In genomic region chr14:23831591-23831990, GRCh38 we compare ENCODE assay signal across 16 cellular contexts.
A peak's percentile ranks its signal among the peaks of the same experiment; 100 is the strongest.
DNase-seq lines count a peak whose midpoint lies in the region; ATAC-seq, FAIRE-seq and TF ChIP-seq lines count a peak whose summit lies in the region.
"Had no signal": no experiment of that assay in that cellular context is flagged by ENCODE, and none has a peak within 500 bp of the region (broad histone marks: within the 10 kb centered on the region; RNA-seq: fewer than 3 reads in every experiment).

No MANE protein-coding gene starts in this region.

- FAIRE-seq in HepG2 (lab: Jason Lieb, UNC) (no peak), RCC 7860 (lab: Jason Lieb, UNC) (no peak)

- H3K36me3 ChIP-seq in right lobe of liver (no peaks in the 10 kb centered on the region), HepG2 (replicated peaks in 1 of 2; ENCODE audit: control insufficient read depth in 1 of 2, insufficient read depth in 2 of 2, low read length in 2 of 2) (no peaks in the 10 kb centered on the region)
- H3K36me3 ChIP-seq: HAP-1, neutrophil, vagina had no signal

- 37% methylated on average over 2 of the region's 3 CpGs for WGBS in right lobe of liver (ENCODE audit: insufficient coverage, low coverage, low lambda C conversion rate, missing lambda C conversion rate)
- WGBS in HepG2 (ENCODE audit: low lambda C conversion rate) = 30% methylated on average over 3 of the region's 3 CpGs

- TF ChIP-seq EP300 in HepG2 (IDR thresholded peaks at IDR 0.05; ENCODE audit: low read depth in 2 of 2, low read length in 2 of 2) (no peak), HepG2 (CRISPR knock-in tag; IDR thresholded peaks at IDR 0.05; ENCODE audit: borderline replicate concordance) (no peak)

- H3K27ac ChIP-seq in right lobe of liver (no peak overlapping the region), HepG2 (ENCODE audit: extremely low read length, insufficient read depth, low read length) (no peak overlapping the region)
- H3K27ac ChIP-seq: neutrophil, vagina, VCaP had no signal

- no peak overlapping the region for H3K4me3 ChIP-seq in right lobe of liver
- no peak overlapping the region for H3K4me3 ChIP-seq in HepG2 (replicated peaks in 1 of 3; ENCODE audit: insufficient read depth in 1 of 3, low read depth in 2 of 3, low read length in 3 of 3)
- no peak overlapping the region for H3K4me3 ChIP-seq in choroid plexus epithelial cell (ENCODE audit: low read depth, low read length)
- H3K4me3 ChIP-seq: HAP-1, vagina had no signal

- H2AFZ ChIP-seq in HepG2 (ENCODE audit: low read length) = no peak overlapping the region

- no peaks in the 10 kb centered on the region for H3K27me3 ChIP-seq in right lobe of liver
- H3K27me3 ChIP-seq in HepG2 (ENCODE audit: control insufficient read depth in 1 of 2, insufficient read depth in 2 of 2, low read length in 2 of 2) = peaks cover 0 to 19% of the 10 kb centered on the region in 2 experiments; a peak in 1 of 5 replicates
- H3K27me3 ChIP-seq: neutrophil, vagina had no signal

- ATAC-seq in right lobe of liver (peak in 3 of 4 donors; percentile 35 to 46 (median 36)), HepG2 (no peak), HG02970 (IDR thresholded peaks at IDR 0.05; ENCODE audit: low FRiP score, unreplicated experiment) (no peak), GM19023 (IDR thresholded peaks at IDR 0.05; ENCODE audit: unreplicated experiment) (no peak)

- H3K9me3 ChIP-seq in right lobe of liver = no peaks in the 10 kb centered on the region
- H3K9me3 ChIP-seq in HepG2 (ENCODE audit: low read length) = no peaks in the 10 kb centered on the region
- H3K9me3 ChIP-seq: HAP-1, neutrophil, vagina had no signal

- no peak for DNase-seq in right lobe of liver
- no peak for DNase-seq in HepG2 (ENCODE audit: low spot score)
- peak; percentile 5 for DNase-seq in RCC 7860 (ENCODE audit: low spot score)
- peak; percentile 3 for DNase-seq in choroid plexus epithelial cell (ENCODE audit: low read depth)
- no peak for DNase-seq in iPS-NIHi11 (ENCODE audit: low spot score)
- DNase-seq in posterior vena cava (ENCODE audit: low spot score) = no peak
- DNase-seq: foreskin melanocyte, Karpas-422, NCI-H2081, SHP77 treated with DMSO at 0.1 percent for 48 hours had no signal

- no peak overlapping the region for H3K4me2 ChIP-seq in HepG2 (ENCODE audit: low read depth, low read length)

- no peak for TF ChIP-seq RAD21 in HepG2 (CRISPR knock-in tag; IDR thresholded peaks at IDR 0.05)

- intact Hi-C loops in right lobe of liver (cut with DNase I) = no loop called here
- intact Hi-C loops in HepG2 (cut with micrococcal nuclease; ENCODE audit: unreplicated experiment) = no loop called here
- intact Hi-C loops in posterior vena cava (cut with DNase I) = no loop called here

- in situ Hi-C loops in HepG2 (cut with HindIII; ENCODE audit: extremely low pct_ligation_motif_present, low pct_unique_long_range_greater_than_20kb) = no loop called here

- TF ChIP-seq POLR2A in right lobe of liver (IDR thresholded peaks at IDR 0.05) = no peak
- TF ChIP-seq POLR2A in HepG2 (IDR thresholded peaks at IDR 0.05; ENCODE audit: insufficient read depth in 1 of 2, low read depth in 2 of 2, low read length in 2 of 2) = no peak

- H3K4me1 ChIP-seq in right lobe of liver (no peaks in the 10 kb centered on the region), HepG2 (ENCODE audit: insufficient read depth, low read length) (peaks cover 25% of the 10 kb centered on the region)
- H3K4me1 ChIP-seq: HAP-1, vagina had no signal

- H3K9ac ChIP-seq in HepG2 (ENCODE audit: insufficient read depth, low read depth, low read length) = no peak overlapping the region

- no peaks in the 10 kb centered on the region for H3K79me2 ChIP-seq in HepG2 (ENCODE audit: insufficient read depth, low read length)

- no peak for TF ChIP-seq CTCF in right lobe of liver (IDR thresholded peaks at IDR 0.05)
- no peak for TF ChIP-seq CTCF in HepG2 (CRISPR knock-in tag; IDR thresholded peaks at IDR 0.05)
- TF ChIP-seq CTCF in choroid plexus epithelial cell (conservative IDR thresholded peaks at IDR 0.05; ENCODE audit: low read depth, low read length) = no peak

- no peaks in the 10 kb centered on the region for H4K20me1 ChIP-seq in HepG2 (ENCODE audit: insufficient read depth, low read length)

- POLR2A ChIA-PET in HepG2 (lab: Yijun Ruan, JAX) = no interaction called here

- no TSS peak for BruUV-seq in HepG2 (replicated peaks; lab: Mats Ljungman, UMichigan)

- CTCF ChIA-PET in HepG2 (lab: Yijun Ruan, JAX; ENCODE audit: low intra/inter-chr PET ratio, low total read pairs) = no interaction called here

TF ChIP-seq in HepG2, 621 proteins besides CTCF, POLR2A, EP300 and RAD21:
- TF ChIP-seq DDIT3 (CRISPR knock-in tag; IDR thresholded peaks at IDR 0.05) = no peak
- no peak for TF ChIP-seq ZHX1 (CRISPR knock-in tag; IDR thresholded peaks at IDR 0.05; ENCODE audit: low read depth)
- TF ChIP-seq ZNF660 (CRISPR knock-in tag; IDR thresholded peaks at IDR 0.05; ENCODE audit: borderline replicate concordance, low read depth) = no peak
- TF ChIP-seq HINFP (CRISPR knock-in tag; IDR thresholded peaks at IDR 0.05; ENCODE audit: low read depth) = no peak
- no peak for TF ChIP-seq KDM5A (IDR thresholded peaks at IDR 0.05; ENCODE audit: borderline replicate concordance, low read length)
- TF ChIP-seq U2AF2 (IDR thresholded peaks at IDR 0.05; ENCODE audit: low read depth, low read length) = no peak
- no peak for TF ChIP-seq ZKSCAN5 (CRISPR knock-in tag; IDR thresholded peaks at IDR 0.05)
- TF ChIP-seq ZNF101 (CRISPR knock-in tag; IDR thresholded peaks at IDR 0.05; ENCODE audit: borderline replicate concordance, low read depth) = no peak
- no peak for TF ChIP-seq PHB2 (IDR thresholded peaks at IDR 0.05; ENCODE audit: partially characterized antibody)
- no peak for TF ChIP-seq ZBTB14 (CRISPR knock-in tag; IDR thresholded peaks at IDR 0.05)
- TF ChIP-seq MIXL1 (CRISPR knock-in tag; IDR thresholded peaks at IDR 0.05) = no peak
- no peak for TF ChIP-seq ZNF232 (CRISPR knock-in tag; IDR thresholded peaks at IDR 0.05; ENCODE audit: borderline replicate concordance)
- TF ChIP-seq SMAD3 (CRISPR knock-in tag; IDR thresholded peaks at IDR 0.05) = no peak

Comparison
In these comparisons a context has a peak if more than half of its experiments do, and no peak if none do; other contexts are left out.
1. ATAC-seq: peak in right lobe of liver (3 of 4); none in HepG2 (single experiment), HG02970 (single experiment) and GM19023 (single experiment).
2. DNase-seq: peak in RCC 7860 (single experiment) and choroid plexus epithelial cell (single experiment); none in right lobe of liver (0 of 3), HepG2 (single experiment), iPS-NIHi11 (single experiment) and posterior vena cava (single experiment).